12 cellular contexts compared by ENCODE assay signal in the genomic region with DNA sequence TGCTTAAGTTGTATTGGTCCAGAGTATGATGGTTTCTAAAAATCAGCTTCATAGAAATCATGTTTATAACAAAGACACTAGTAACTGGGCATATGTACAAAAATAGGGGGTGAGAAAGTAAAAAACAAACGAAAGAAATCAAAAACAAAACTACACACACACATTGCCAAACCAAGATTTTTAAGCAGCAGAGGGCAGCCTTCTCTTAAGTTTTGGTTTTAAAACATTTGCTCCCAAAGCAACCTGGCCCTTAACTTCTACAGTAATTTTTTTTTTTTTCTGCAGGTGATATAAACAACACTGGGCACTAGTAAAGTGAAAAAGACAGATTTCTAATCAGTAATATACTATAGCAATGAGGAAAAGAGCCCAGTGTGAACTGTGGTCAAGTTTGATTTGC. TPM values are rescaled to one million over a fixed set of nuclear protein-coding genes. Genes with fewer than 3 reads are reported as not detected.
A peak's percentile ranks its signal among the peaks of the same experiment; 100 is the strongest.
DNase-seq lines count a peak whose midpoint lies in the region; ATAC-seq and TF ChIP-seq lines count a peak whose summit lies in the region.
"Had no signal": no experiment of that assay in that cellular context is flagged by ENCODE, and none has a peak within 500 bp of the region (broad histone marks: within the 10 kb centered on the region; RNA-seq: fewer than 3 reads in every experiment).

No MANE protein-coding gene starts in this region.

- H3K4me3 Mint-ChIP-seq in naive B cell = peak overlapping the region in 4 of 8 donors; percentile 4 to 69 (median 20)
- H3K4me3 Mint-ChIP-seq: stimulated activated memory B cell treated with anti-CD40 and anti-IgM and Interleukin-4, amounts not matched to agents 10 μg/mL and 1 μg/mL and 100 μg/mL, for 72 hours had no signal

- no peaks in the 10 kb centered on the region for H3K27me3 Mint-ChIP-seq in naive B cell
- H3K27me3 Mint-ChIP-seq: stimulated activated memory B cell treated with anti-CD40 and anti-IgM and Interleukin-4, amounts not matched to agents 10 μg/mL and 1 μg/mL and 100 μg/mL, for 72 hours had no signal

- no peak overlapping the region for H3K27ac ChIP-seq in DOHH2 (ENCODE audit: low read depth, low read length)
- H3K27ac ChIP-seq in body of pancreas = no peak overlapping the region

- peaks cover 4 to 11% of the 10 kb centered on the region in 2 donors for H3K36me3 Mint-ChIP-seq in naive B cell

- H3K27ac Mint-ChIP-seq in naive B cell = peak overlapping the region in 1 of 6 donors; percentile 86
- H3K27ac Mint-ChIP-seq: stimulated activated memory B cell treated with anti-CD40 and anti-IgM and Interleukin-4, amounts not matched to agents 10 μg/mL and 1 μg/mL and 100 μg/mL, for 72 hours had no signal

- DNase-seq in Kasumi-1 (lab: John Stamatoyannopoulos, UW) = peak; percentile 47 to 55
- DNase-seq in body of pancreas = no peak
- no peak for DNase-seq in naive B cell
- DNase-seq in SHP77 treated with DMSO at 0.1 percent for 48 hours (lab: John Stamatoyannopoulos, UW) = no peak
- no peak for DNase-seq in anterior cingulate cortex (lab: John Stamatoyannopoulos, UW)
- DNase-seq: activated effector memory CD4-positive, alpha-beta T cell treated with anti-CD3 and anti-CD28 coated beads, Interleukin-2, amount 50 U/mL, for 16 hours; HCEC 1CT; NCI-H1436 treated with DMSO at 0.1 percent for 48 hours had no signal

- intact Hi-C loops in body of pancreas (cut with DNase I) = no loop called here

- no peak for ATAC-seq in body of pancreas
- peak; percentile 32 to 53 for ATAC-seq in naive B cell (ENCODE audit: low read depth in 2 of 2)
- no peak for ATAC-seq in HG03139 (IDR thresholded peaks at IDR 0.05; ENCODE audit: unreplicated experiment)
- ATAC-seq: stimulated activated memory B cell treated with anti-CD40 and anti-IgM and Interleukin-4, amounts not matched to agents 10 μg/mL and 1 μg/mL and 100 μg/mL, for 72 hours had no signal

- no peak for TF ChIP-seq POLR2A in body of pancreas (IDR thresholded peaks at IDR 0.05)

- no peaks in the 10 kb centered on the region for H3K9me2 ChIP-seq in DOHH2 (replicated peaks; ENCODE audit: control insufficient read depth, low read length)

- H3K36me3 ChIP-seq in DOHH2 (ENCODE audit: control insufficient read depth, low read length) (no peaks in the 10 kb centered on the region), body of pancreas (replicated peaks in 1 of 2; ENCODE audit: insufficient read depth in 1 of 2, low read depth in 2 of 2) (no peaks in the 10 kb centered on the region)

- WGBS in body of pancreas, 2 donors = 0 to 4% methylated on average over 1 of the region's 1 CpG

- H4K20me1 ChIP-seq in DOHH2 (ENCODE audit: control insufficient read depth, insufficient read depth, low read depth, low read length) = no peaks in the 10 kb centered on the region

- H3F3A ChIP-seq in DOHH2 (ENCODE audit: control insufficient read depth, insufficient read depth) = no peaks in the 10 kb centered on the region

- peaks cover 14 to 21% (median 17%) of the 10 kb centered on the region in 3 donors for H3K4me1 Mint-ChIP-seq in naive B cell

- no peak overlapping the region for H3K4me2 ChIP-seq in DOHH2 (ENCODE audit: low read length)

- TF ChIP-seq CTCF in DOHH2 (IDR thresholded peaks at IDR 0.05; ENCODE audit: low read depth, low read length, poor library complexity, severe bottlenecking) (peak; percentile 48), body of pancreas (IDR thresholded peaks at IDR 0.05) (peak in 5 of 7 experiments; percentile 11 to 40 (median 29))

- H3K4me3 ChIP-seq in DOHH2 (ENCODE audit: low read length) (no peak overlapping the region), body of pancreas (no peak overlapping the region)

- H3K4me1 ChIP-seq in DOHH2 (ENCODE audit: control insufficient read depth, low read length) (no peaks in the 10 kb centered on the region), body of pancreas (no peaks in the 10 kb centered on the region)

- H3K9me3 Mint-ChIP-seq in naive B cell = peaks cover 6 to 17% (median 8%) of the 10 kb centered on the region in 7 donors

- H3K79me2 ChIP-seq in DOHH2 (ENCODE audit: control insufficient read depth, low read length) = no peaks in the 10 kb centered on the region

- H3K27me3 ChIP-seq in DOHH2 (ENCODE audit: control insufficient read depth, low read length) = no peaks in the 10 kb centered on the region
- no peaks in the 10 kb centered on the region for H3K27me3 ChIP-seq in body of pancreas

- H3K9me3 ChIP-seq in DOHH2 (ENCODE audit: control insufficient read depth, insufficient read depth, low read length) (peaks cover 8% of the 10 kb centered on the region; the same call in 1 of the 2 replicates), body of pancreas (no peaks in the 10 kb centered on the region)

RNA-seq across cellular contexts. Expression of a gene that starts 13.5 kb away (rescaled TPM):
- 1 to 10 TPM in 1 of 2 donors, not detected in 1; 1.3 TPM for total RNA-seq in body of pancreas
- 100 to 1,000 TPM; 308 to 432 (median 350) TPM for polyA plus RNA-seq in naive B cell (ENCODE audit: low read depth in 6 of 6)
- total RNA-seq: G401 had no signal

RNA-seq across cellular contexts. Expression of a gene that starts 17.9 kb away (rescaled TPM):
- total RNA-seq in body of pancreas = 10 to 100 TPM; 24.4 to 30.7 TPM
- polyA plus RNA-seq in naive B cell (ENCODE audit: low read depth in 6 of 6) = 1 to 10 TPM; 1.9 to 8.9 (median 7.5) TPM

Comparison
In these comparisons a context has a peak if more than half of its experiments do, and no peak if none do; other contexts are left out.
1. DNase-seq: peak in Kasumi-1 (2 of 2); none in body of pancreas (0 of 4), naive B cell (single experiment), SHP77 treated with DMSO at 0.1 percent for 48 hours (single experiment) and anterior cingulate cortex (0 of 58).
2. ATAC-seq: peak in naive B cell (2 of 2); none in body of pancreas (single experiment) and HG03139 (single experiment).